In the genomic region with DNA sequence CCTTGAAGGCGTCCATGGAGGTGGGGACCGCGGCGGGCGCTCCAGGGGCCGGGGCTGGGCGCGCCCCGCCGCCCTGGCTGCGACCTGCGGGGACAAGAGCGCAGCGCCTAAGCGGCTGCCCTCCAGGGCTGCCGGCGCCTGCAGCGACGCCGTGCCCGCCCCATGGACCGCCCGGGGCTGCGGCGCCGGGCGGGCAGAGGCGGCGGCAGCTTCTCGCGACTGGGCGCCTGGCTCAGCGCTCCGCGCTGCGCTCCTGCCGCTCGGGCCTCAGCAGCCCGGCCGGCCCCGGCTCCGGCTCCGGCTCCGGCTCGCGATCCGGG, we compare ENCODE assay signal across 9 cellular contexts. TPM values are rescaled to one million over a fixed set of nuclear protein-coding genes. Genes with fewer than 3 reads are reported as not detected.
DNase-seq lines count a peak whose midpoint lies in the region; ATAC-seq and TF ChIP-seq lines count a peak whose summit lies in the region.
"Had no signal": no experiment of that assay in that cellular context is flagged by ENCODE, and none has a peak within 500 bp of the region (broad histone marks: within the 10 kb centered on the region; RNA-seq: fewer than 3 reads in every experiment).

No MANE protein-coding gene starts in this region.

- POLR2A ChIA-PET in Panc1 (lab: Charles Lee): no interaction called here

- no peaks in the 10 kb centered on the region for H3K9me3 ChIP-seq in Panc1 (ENCODE audit: control insufficient read depth, insufficient read depth, low read depth, low read length)

- H3K4me3 Mint-ChIP-seq in activated naive CD4-positive, alpha-beta T cell treated with anti-CD3 and anti-CD28 coated beads for 36 hours: no peak overlapping the region

- no peaks in the 10 kb centered on the region for H3K36me3 Mint-ChIP-seq in activated naive CD4-positive, alpha-beta T cell treated with anti-CD3 and anti-CD28 coated beads for 36 hours (ENCODE audit: low read depth)
- H3K36me3 Mint-ChIP-seq: brain had no signal

- ATAC-seq in Panc1: peak; percentile 29
- peak; percentile 38 for ATAC-seq in foreskin keratinocyte
- ATAC-seq in GM21423 (IDR thresholded peaks at IDR 0.05; ENCODE audit: unreplicated experiment): no peak
- no peak for ATAC-seq in GM21786 (IDR thresholded peaks at IDR 0.05; ENCODE audit: unreplicated experiment)

- peaks cover 37% of the 10 kb centered on the region for H3K4me1 Mint-ChIP-seq in activated naive CD4-positive, alpha-beta T cell treated with anti-CD3 and anti-CD28 coated beads for 36 hours (ENCODE audit: low read depth)

- no peak overlapping the region for H3K27ac Mint-ChIP-seq in activated naive CD4-positive, alpha-beta T cell treated with anti-CD3 and anti-CD28 coated beads for 36 hours

- in situ Hi-C loops in GM13976 (cut with MboI; ENCODE audit: low sequenced_read_pairs, unreplicated experiment): no loop called here
- in situ Hi-C loops in Panc1 (cut with HindIII; ENCODE audit: low pct_unique_long_range_greater_than_20kb, low sequenced_read_pairs): no loop called here

- CTCF ChIA-PET in Panc1 (lab: Charles Lee): no interaction called here
- CTCF ChIA-PET in activated naive CD4-positive, alpha-beta T cell treated with anti-CD3 and anti-CD28 coated beads for 36 hours (lab: Charles Lee): no interaction called here

- no TSS peak for BruUV-seq in Panc1 (replicated peaks; lab: Mats Ljungman, UMichigan)

- no peak for TF ChIP-seq CTCF in GM13976 (IDR thresholded peaks at IDR 0.05; ENCODE audit: borderline replicate concordance, control extremely low read depth, extremely low read depth, insufficient read depth, missing control alignments)
- no peak for TF ChIP-seq CTCF in Panc1 (IDR thresholded peaks at IDR 0.05)
- TF ChIP-seq CTCF in foreskin keratinocyte (conservative IDR thresholded peaks at IDR 0.05): no peak

- H3K27me3 Mint-ChIP-seq in activated naive CD4-positive, alpha-beta T cell treated with anti-CD3 and anti-CD28 coated beads for 36 hours (ENCODE audit: low read depth): peaks cover 80% of the 10 kb centered on the region

- peaks cover 24% of the 10 kb centered on the region for H3K4me1 ChIP-seq in Panc1 (ENCODE audit: control insufficient read depth, insufficient read depth, low read length)
- H3K4me1 ChIP-seq in foreskin keratinocyte: no peaks in the 10 kb centered on the region

- intact Hi-C loops in Panc1 (cut with micrococcal nuclease; ENCODE audit: unreplicated experiment): loop anchor here (5.0 kb wide), 1 partner anchor 158 kb away; no protein-coding TSS in a partner anchor
- intact Hi-C loops in activated naive CD4-positive, alpha-beta T cell treated with anti-CD3 and anti-CD28 coated beads for 36 hours (cut with micrococcal nuclease): loop anchor here (5.0 kb wide), 2 partner anchors 72 to 112 kb away; no protein-coding TSS in a partner anchor

- H3K9me3 Mint-ChIP-seq in activated naive CD4-positive, alpha-beta T cell treated with anti-CD3 and anti-CD28 coated beads for 36 hours: no peaks in the 10 kb centered on the region

- peaks cover 4% of the 10 kb centered on the region; the same call in 1 of the 2 replicates for H3K36me3 ChIP-seq in Panc1 (ENCODE audit: control insufficient read depth, insufficient read depth, low read length)

- H3K27ac ChIP-seq in Panc1 (ENCODE audit: low read length): peak overlapping the region; percentile 92
- no peak overlapping the region for H3K27ac ChIP-seq in foreskin keratinocyte
- H3K27ac ChIP-seq in skin epidermis: peak overlapping the region in 15 of 21 experiments; percentile 21 to 83 (median 50)

- H3K4me3 ChIP-seq in Panc1 (ENCODE audit: low read depth in 2 of 2, low read length in 2 of 2): peak overlapping the region; percentile 76 to 96
- H3K4me3 ChIP-seq in skin epidermis: peak overlapping the region; percentile 33 to 56 (median 44)

- H3K27me3 ChIP-seq in Panc1 (ENCODE audit: control insufficient read depth, insufficient read depth, low read length) (no peaks in the 10 kb centered on the region), foreskin keratinocyte (peaks cover 97% of the 10 kb centered on the region)

- peak; percentile 49 for DNase-seq in GM13976 (ENCODE audit: low spot score)
- no peak for DNase-seq in Panc1 (ENCODE audit: low read depth, low spot score)
- no peak for DNase-seq in foreskin keratinocyte
- no peak for DNase-seq in foreskin melanocyte
- no peak for DNase-seq in activated naive CD4-positive, alpha-beta T cell treated with anti-CD3 and anti-CD28 coated beads for 36 hours

RNA-seq across cellular contexts. Expression of gene PITX1, which starts 0.2 kb away (rescaled TPM):
- total RNA-seq in Panc1 (2021; ENCODE audit: unreplicated experiment) (41.5 TPM), foreskin keratinocyte (0.56 and 0.99 TPM in 2 replicates)
- polyA plus RNA-seq in Panc1 (2012; ENCODE audit: insufficient read length): 72.4 TPM
- 0.43 and 0.82 TPM in 2 replicates for polyA plus RNA-seq in foreskin keratinocyte
- total RNA-seq in activated naive CD4-positive, alpha-beta T cell treated with anti-CD3 and anti-CD28 coated beads for 36 hours: under 1 TPM in 1 of 2 experiments, not detected in 1; 0.25 TPM

Comparison
In these comparisons a context has a peak if more than half of its experiments do, and no peak if none do; other contexts are left out.
1. ATAC-seq: peak in Panc1 (single experiment) and foreskin keratinocyte (single experiment); none in GM21423 (single experiment) and GM21786 (single experiment).
2. RNA of gene PITX1, which starts 0.2 kb away (total RNA-seq): 41.5 TPM in Panc1 (single experiment); 0.56 to 0.99 TPM in foreskin keratinocyte and 0.25 TPM in activated naive CD4-positive, alpha-beta T cell treated with anti-CD3 and anti-CD28 coated beads for 36 hours; every median in the first group is over 10 times any median in the second.